ENCODE assay signal across 9 cellular contexts in the genomic region with DNA sequence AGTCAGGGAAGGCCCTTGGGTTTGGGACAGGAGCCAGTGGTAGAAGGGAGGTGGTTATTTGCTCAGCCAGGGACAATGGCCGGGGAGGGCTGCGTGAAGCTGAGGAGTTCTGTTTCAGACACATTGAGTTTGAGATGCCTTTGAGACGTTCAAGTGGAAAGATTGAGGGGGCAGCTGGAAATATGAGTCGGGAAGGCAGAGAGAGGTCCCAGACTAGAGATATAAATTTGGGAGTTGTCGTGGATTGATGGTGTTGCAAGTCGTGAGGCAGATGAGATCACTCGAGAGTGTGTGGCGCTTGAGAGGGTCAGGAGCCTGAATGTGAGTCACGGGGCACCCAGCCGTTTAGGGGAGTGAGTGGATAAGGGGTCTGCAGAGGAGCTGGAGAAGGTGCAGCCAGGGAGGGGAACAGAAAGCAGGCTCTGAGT.
DNase-seq lines count a peak whose midpoint lies in the region; ATAC-seq and TF ChIP-seq lines count a peak whose summit lies in the region.
"Had no signal": no experiment of that assay in that cellular context is flagged by ENCODE, and none has a peak within 500 bp of the region (broad histone marks: within the 10 kb centered on the region; RNA-seq: fewer than 3 reads in every experiment).

No MANE protein-coding gene starts in this region.

- peak overlapping the region; percentile 98 for H3K27ac Mint-ChIP-seq in nephron progenitor cell

- H3K27me3 ChIP-seq in AG04450 (ENCODE audit: control insufficient read depth, insufficient read depth, low read length) = no peaks in the 10 kb centered on the region

- peak overlapping the region; percentile 11 for H3K4me3 Mint-ChIP-seq in nephron progenitor cell

- H3K27me3 Mint-ChIP-seq in nephron progenitor cell (ENCODE audit: low read depth, poor library complexity) = peaks cover 8% of the 10 kb centered on the region

- no peaks in the 10 kb centered on the region for H3K9me3 ChIP-seq in AG04450 (ENCODE audit: control insufficient read depth, insufficient read depth, low read length)
- no peaks in the 10 kb centered on the region for H3K9me3 ChIP-seq in mucosa of descending colon

- CTCF ChIA-PET in AG04450 (lab: Charles Lee) = no interaction called here

- ATAC-seq in mucosa of descending colon = no peak
- no peak for ATAC-seq in HG02852 (IDR thresholded peaks at IDR 0.05; ENCODE audit: unreplicated experiment)

- H3K36me3 ChIP-seq in mucosa of descending colon (ENCODE audit: low read depth) = no peaks in the 10 kb centered on the region

- no peaks in the 10 kb centered on the region for H3K9me3 Mint-ChIP-seq in nephron progenitor cell

- TF ChIP-seq CTCF in AG04450 (IDR thresholded peaks at IDR 0.05; ENCODE audit: low read depth, low read length) (no peak), choroid plexus epithelial cell (conservative IDR thresholded peaks at IDR 0.05; ENCODE audit: low read depth, low read length) (no peak), nephron progenitor cell (IDR thresholded peaks at IDR 0.05) (no peak), mucosa of descending colon (IDR thresholded peaks at IDR 0.05) (no peak)

- H3K4me1 ChIP-seq in mucosa of descending colon (ENCODE audit: low read depth) = peaks cover 32% of the 10 kb centered on the region

- DNase-seq in AG04450 (ENCODE audit: low read depth, low spot score) = no peak
- DNase-seq in HCEC 1CT = peak; percentile 70
- DNase-seq in choroid plexus epithelial cell (ENCODE audit: low read depth) = peak; percentile 69
- DNase-seq in nephron progenitor cell = peak; percentile 59
- no peak for DNase-seq in cerebellar cortex (ENCODE audit: low spot score)
- no peak for DNase-seq in COLO829 (ENCODE audit: low spot score)
- no peak for DNase-seq in mucosa of descending colon
- DNase-seq: NCI-H1694 had no signal

- intact Hi-C loops in mucosa of descending colon (cut with DNase I, micrococcal nuclease) = no loop called here

- POLR2A ChIA-PET in AG04450 (lab: Yijun Ruan, JAX) = interaction anchor here (1.1 kb wide), 1 partner anchor 9 kb away, joined by 5 read pairs; no protein-coding TSS in a partner anchor

- H3K27ac ChIP-seq in AG04450 (ENCODE audit: low read depth, low read length) = peak overlapping the region; percentile 75

- H3K36me3 Mint-ChIP-seq in nephron progenitor cell (ENCODE audit: low read depth) = peaks cover 25% of the 10 kb centered on the region

- H3K4me3 ChIP-seq in AG04450 (ENCODE audit: low read depth, low read length) (no peak overlapping the region), choroid plexus epithelial cell (ENCODE audit: low read depth, low read length) (no peak overlapping the region), mucosa of descending colon (no peak overlapping the region)

- peaks cover 100% of the 10 kb centered on the region for H3K4me1 Mint-ChIP-seq in nephron progenitor cell

Comparison
In these comparisons a context has a peak if more than half of its experiments do, and no peak if none do; other contexts are left out.
1. DNase-seq: peak in HCEC 1CT (single experiment), choroid plexus epithelial cell (single experiment) and nephron progenitor cell (single experiment); none in AG04450 (single experiment), cerebellar cortex (single experiment), COLO829 (single experiment) and mucosa of descending colon (0 of 3).